In the genomic region with DNA sequence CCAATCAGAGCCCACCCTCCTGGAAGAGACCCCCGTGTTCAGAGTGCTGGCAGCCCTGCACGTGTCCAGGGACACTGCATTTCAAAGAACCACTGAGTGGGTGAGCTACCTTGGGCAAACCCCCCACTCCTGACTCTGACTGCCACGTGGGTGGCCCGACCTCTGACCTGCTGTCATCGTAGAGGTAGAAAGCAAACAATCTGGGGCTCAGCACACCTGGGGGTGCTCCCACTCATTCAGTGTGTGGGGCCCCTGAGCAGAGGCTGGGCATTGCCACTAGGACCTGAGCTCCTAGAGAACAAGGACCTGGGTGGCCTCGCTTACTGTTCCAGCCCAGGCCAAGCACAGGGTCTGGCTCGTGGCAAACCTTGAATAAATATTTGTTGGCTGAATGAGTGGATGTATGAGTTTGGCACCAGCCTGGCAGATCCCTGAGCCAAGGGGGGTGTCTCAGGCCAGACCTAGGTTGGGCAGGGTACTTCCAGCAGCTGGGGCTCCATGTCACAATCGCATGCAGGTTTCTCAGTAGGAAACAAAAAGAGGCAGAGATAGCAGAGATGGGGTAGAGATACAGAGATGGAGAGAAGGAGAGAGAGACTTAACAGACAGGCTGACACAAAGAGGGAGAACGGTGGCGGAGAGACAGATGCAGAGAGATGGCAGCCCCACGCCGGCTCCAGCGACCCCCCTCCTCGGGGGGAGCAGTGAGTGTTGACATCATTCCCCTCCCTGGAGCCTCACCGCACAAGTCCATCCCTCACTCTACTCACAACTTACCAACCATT, we compare ENCODE assay signal across 10 cellular contexts. TPM values are rescaled to one million over a fixed set of nuclear protein-coding genes. Genes with fewer than 3 reads are reported as not detected.
DNase-seq lines count a peak whose midpoint lies in the region; ATAC-seq and TF ChIP-seq lines count a peak whose summit lies in the region.
"Had no signal": no experiment of that assay in that cellular context is flagged by ENCODE, and none has a peak within 500 bp of the region (broad histone marks: within the 10 kb centered on the region; RNA-seq: fewer than 3 reads in every experiment).

No MANE protein-coding gene starts in this region.

- no peak overlapping the region for H3T11ph ChIP-seq in H9 (ENCODE audit: low read length)

- H3K27me3 ChIP-seq in CD8-positive, alpha-beta memory T cell (ENCODE audit: insufficient read depth, low read length, poor library complexity, severe bottlenecking): no peaks in the 10 kb centered on the region
- no peaks in the 10 kb centered on the region for H3K27me3 ChIP-seq in H9 (ENCODE audit: insufficient read depth, low read length)

- no peaks in the 10 kb centered on the region for H3K36me3 ChIP-seq in CD8-positive, alpha-beta memory T cell (ENCODE audit: insufficient read depth, low read length)

- no peak overlapping the region for H3K14ac ChIP-seq in H9 (ENCODE audit: insufficient read depth, low read length)

- peaks cover 0 to 1% (median 0%) of the 10 kb centered on the region in 3 donors for H3K36me3 Mint-ChIP-seq in CD8-positive, alpha-beta memory T cell
- H3K36me3 Mint-ChIP-seq in H9 (ENCODE audit: insufficient read depth in 1 of 3, low read depth in 3 of 3): no peaks in the 10 kb centered on the region
- no peaks in the 10 kb centered on the region for H3K36me3 Mint-ChIP-seq in activated naive CD8-positive, alpha-beta T cell treated with anti-CD3 and anti-CD28 coated beads, Interleukin-2, amount 50 U/mL, for 24 hours (ENCODE audit: low read depth)
- no peaks in the 10 kb centered on the region for H3K36me3 Mint-ChIP-seq in natural killer cell treated with Interleukin-12 subunit alpha and Interleukin-12 subunit beta and Interleukin-15 and Interleukin-18, amount 100 ng/mL, for 72 hours

- H3K4me1 Mint-ChIP-seq in CD8-positive, alpha-beta memory T cell: peaks cover 13 to 17% (median 13%) of the 10 kb centered on the region in 3 donors
- H3K4me1 Mint-ChIP-seq in H9: peaks cover 3 to 16% of the 10 kb centered on the region in 2 experiments; a peak in 3 of 4 replicates
- H3K4me1 Mint-ChIP-seq in activated naive CD8-positive, alpha-beta T cell treated with anti-CD3 and anti-CD28 coated beads, Interleukin-2, amount 50 U/mL, for 24 hours: peaks cover 19% of the 10 kb centered on the region
- peaks cover 28 to 31% of the 10 kb centered on the region in 2 donors for H3K4me1 Mint-ChIP-seq in natural killer cell treated with Interleukin-12 subunit alpha and Interleukin-12 subunit beta and Interleukin-15 and Interleukin-18, amount 100 ng/mL, for 72 hours (ENCODE audit: low read depth in 2 of 2)

- peak overlapping the region in 5 of 7 donors; percentile 4 to 67 (median 63) for H3K4me3 Mint-ChIP-seq in CD8-positive, alpha-beta memory T cell
- no peak overlapping the region for H3K4me3 Mint-ChIP-seq in H9
- H3K4me3 Mint-ChIP-seq in activated naive CD8-positive, alpha-beta T cell treated with anti-CD3 and anti-CD28 coated beads, Interleukin-2, amount 50 U/mL, for 24 hours: peak overlapping the region; percentile 3
- peak overlapping the region; percentile 59 for H3K4me3 Mint-ChIP-seq in natural killer cell treated with Interleukin-12 subunit alpha and Interleukin-12 subunit beta and Interleukin-15 and Interleukin-18, amount 100 ng/mL, for 72 hours

- no peak for ATAC-seq in activated naive CD8-positive, alpha-beta T cell treated with anti-CD3 and anti-CD28 coated beads, Interleukin-2, amount 50 U/mL, for 24 hours
- ATAC-seq in natural killer cell treated with Interleukin-12 subunit alpha and Interleukin-12 subunit beta and Interleukin-15 and Interleukin-18, amount 100 ng/mL, for 72 hours: peak in 1 of 2 donors; percentile 1
- ATAC-seq in HG03565 (IDR thresholded peaks at IDR 0.05; ENCODE audit: unreplicated experiment): no peak

- no peaks in the 10 kb centered on the region for H3K79me1 ChIP-seq in H9 (ENCODE audit: insufficient read depth, low read depth, low read length, poor library complexity, severe bottlenecking)

- no peak overlapping the region for H2AFZ ChIP-seq in H9 (ENCODE audit: low read length)

- H3K56ac ChIP-seq in H9 (ENCODE audit: insufficient read length, low read depth, low read length): no peak overlapping the region

- no peaks in the 10 kb centered on the region for H3K79me2 ChIP-seq in H9 (ENCODE audit: insufficient read depth, low read length)

- no peaks in the 10 kb centered on the region for H4K20me1 ChIP-seq in H9 (ENCODE audit: control insufficient read depth, insufficient read depth, insufficient read length)

- no peak overlapping the region for H3K9ac ChIP-seq in H9 (ENCODE audit: extremely low read depth, insufficient read length, low read length)

- no peak overlapping the region for H3K4ac ChIP-seq in H9 (ENCODE audit: low read depth, low read length)

- H3K4me3 ChIP-seq in CD8-positive, alpha-beta memory T cell (ENCODE audit: low read length): no peak overlapping the region

- no peak overlapping the region for H2BK120ac ChIP-seq in H9 (ENCODE audit: low read depth, low read length, poor library complexity, severe bottlenecking)

- no peak overlapping the region for H3K4me2 ChIP-seq in H9 (ENCODE audit: insufficient read depth, insufficient read length, low read length)

- POLR2A ChIA-PET in CD8-positive, alpha-beta memory T cell (lab: Charles Lee): no interaction called here

- peaks cover 2 to 4% of the 10 kb centered on the region in 2 donors for H3K27me3 Mint-ChIP-seq in CD8-positive, alpha-beta memory T cell
- H3K27me3 Mint-ChIP-seq in H9 (ENCODE audit: low read depth): peaks cover 6% of the 10 kb centered on the region
- no peaks in the 10 kb centered on the region for H3K27me3 Mint-ChIP-seq in activated naive CD8-positive, alpha-beta T cell treated with anti-CD3 and anti-CD28 coated beads, Interleukin-2, amount 50 U/mL, for 24 hours
- H3K27me3 Mint-ChIP-seq in natural killer cell treated with Interleukin-12 subunit alpha and Interleukin-12 subunit beta and Interleukin-15 and Interleukin-18, amount 100 ng/mL, for 72 hours: no peaks in the 10 kb centered on the region

- H2BK20ac ChIP-seq in H9 (ENCODE audit: low read depth, low read length, poor library complexity, severe bottlenecking): no peak overlapping the region

- H3K9me3 ChIP-seq in CD8-positive, alpha-beta memory T cell (ENCODE audit: low read length): no peaks in the 10 kb centered on the region
- no peaks in the 10 kb centered on the region for H3K9me3 ChIP-seq in H9 (ENCODE audit: control insufficient read depth, low read depth, low read length)

- WGBS in H9 (ENCODE audit: extremely low coverage, insufficient read length, low lambda C conversion rate): no CpG with 5 or more reads among the region's 15 CpGs

- H3K18ac ChIP-seq in H9 (ENCODE audit: insufficient read length, low read depth, low read length): no peak overlapping the region

- no peak overlapping the region for H2BK5ac ChIP-seq in H9 (ENCODE audit: insufficient read length, low read length)

- no peaks in the 10 kb centered on the region for H3K23me2 ChIP-seq in H9 (ENCODE audit: insufficient read length, low read depth, low read length, poor library complexity, severe bottlenecking)

- H3K9me3 Mint-ChIP-seq in CD8-positive, alpha-beta memory T cell: no peaks in the 10 kb centered on the region
- no peaks in the 10 kb centered on the region for H3K9me3 Mint-ChIP-seq in H9
- no peaks in the 10 kb centered on the region for H3K9me3 Mint-ChIP-seq in activated naive CD8-positive, alpha-beta T cell treated with anti-CD3 and anti-CD28 coated beads, Interleukin-2, amount 50 U/mL, for 24 hours
- H3K9me3 Mint-ChIP-seq in natural killer cell treated with Interleukin-12 subunit alpha and Interleukin-12 subunit beta and Interleukin-15 and Interleukin-18, amount 100 ng/mL, for 72 hours: no peaks in the 10 kb centered on the region

- no peak overlapping the region for H4K8ac ChIP-seq in H9 (replicated peaks; ENCODE audit: insufficient read length, low read depth, low read length)

- DNase-seq in CD8-positive, alpha-beta memory T cell: no peak
- no peak for DNase-seq in H9
- DNase-seq in activated naive CD8-positive, alpha-beta T cell treated with anti-CD3 and anti-CD28 coated beads, Interleukin-2, amount 50 U/mL, for 24 hours: no peak
- DNase-seq in natural killer cell treated with Interleukin-12 subunit alpha and Interleukin-12 subunit beta and Interleukin-15 and Interleukin-18, amount 100 ng/mL, for 72 hours (ENCODE audit: low spot score): no peak
- DNase-seq in SK-N-DZ (ENCODE audit: low spot score): no peak
- DNase-seq in CD1c-positive myeloid dendritic cell (ENCODE audit: extremely low spot score): no peak
- DNase-seq: cerebellar nuclear complex, T1000 had no signal

- no peak overlapping the region for H4K91ac ChIP-seq in H9 (ENCODE audit: insufficient read length, low read depth, low read length)

- no peak overlapping the region for H2AK5ac ChIP-seq in H9 (ENCODE audit: insufficient read length, low read length)

- CTCF ChIA-PET in CD8-positive, alpha-beta memory T cell (lab: Charles Lee): interaction anchor here (1.3 kb wide), 1 partner anchor 67 kb away, joined by 4 read pairs; no protein-coding TSS in a partner anchor

- H3K23ac ChIP-seq in H9 (ENCODE audit: insufficient read length, low read depth, low read length): no peak overlapping the region

- no peak overlapping the region for H2BK15ac ChIP-seq in H9 (ENCODE audit: low read depth, low read length)

- H3K27ac ChIP-seq in CD8-positive, alpha-beta memory T cell (ENCODE audit: low read depth, low read length): peak overlapping the region; percentile 71
- no peak overlapping the region for H3K27ac ChIP-seq in H9 (ENCODE audit: insufficient read length, low read depth, low read length)

- H3K4me1 ChIP-seq in CD8-positive, alpha-beta memory T cell (ENCODE audit: insufficient read depth, low read length): peaks cover 13% of the 10 kb centered on the region
- H3K4me1 ChIP-seq in H9 (ENCODE audit: insufficient read depth, low read length): no peaks in the 10 kb centered on the region

- no peak for TF ChIP-seq CTCF in H9 (conservative IDR thresholded peaks at IDR 0.05)

- H2BK12ac ChIP-seq in H9 (ENCODE audit: insufficient read length, low read depth, low read length): no peak overlapping the region

- no peak overlapping the region for H4K5ac ChIP-seq in H9 (ENCODE audit: insufficient read length, low read depth, low read length)

- H3K27ac Mint-ChIP-seq in CD8-positive, alpha-beta memory T cell: peak overlapping the region; percentile 38 to 94 (median 84)
- peak overlapping the region in 2 of 3 experiments; percentile 13 to 30; a peak in 3 of 7 replicates for H3K27ac Mint-ChIP-seq in H9
- peak overlapping the region; percentile 76 for H3K27ac Mint-ChIP-seq in activated naive CD8-positive, alpha-beta T cell treated with anti-CD3 and anti-CD28 coated beads, Interleukin-2, amount 50 U/mL, for 24 hours
- H3K27ac Mint-ChIP-seq in natural killer cell treated with Interleukin-12 subunit alpha and Interleukin-12 subunit beta and Interleukin-15 and Interleukin-18, amount 100 ng/mL, for 72 hours: peak overlapping the region; percentile 82 to 95

RNA-seq across cellular contexts. Expression of a gene that starts 5.4 kb away (rescaled TPM):
- total RNA-seq in CD8-positive, alpha-beta memory T cell: not detected
- polyA plus RNA-seq in CD8-positive, alpha-beta memory T cell: not detected
- total RNA-seq in H9 (2021): 0.72 TPM in 1 of 2 replicates, not detected in the other
- total RNA-seq in natural killer cell treated with Interleukin-12 subunit alpha and Interleukin-12 subunit beta and Interleukin-15 and Interleukin-18, amount 100 ng/mL, for 72 hours: not detected
- polyA plus RNA-seq in SK-N-DZ (2014; cell fraction: cytosol; rRNA removed): 0.14 TPM in 1 of 2 replicates, not detected in the other
- polyA plus RNA-seq in SK-N-DZ (2014; cell fraction: nucleus; rRNA removed): not detected in 2 replicates

RNA-seq across cellular contexts. Expression of a gene that starts 21.1 kb away (rescaled TPM):
- not detected for total RNA-seq in CD8-positive, alpha-beta memory T cell
- not detected for polyA plus RNA-seq in CD8-positive, alpha-beta memory T cell
- 0.46 and 0.64 TPM in 2 replicates for total RNA-seq in H9 (2021)
- 10 to 100 TPM; 25.4 to 28.9 TPM for total RNA-seq in natural killer cell treated with Interleukin-12 subunit alpha and Interleukin-12 subunit beta and Interleukin-15 and Interleukin-18, amount 100 ng/mL, for 72 hours
- polyA plus RNA-seq in SK-N-DZ (2014; cell fraction: cytosol; rRNA removed): not detected in 2 replicates
- polyA plus RNA-seq in SK-N-DZ (2014; cell fraction: nucleus; rRNA removed): not detected in 2 replicates
- total RNA-seq: kidney epithelial cell had no signal

RNA-seq across cellular contexts. Expression of a gene that starts 46.4 kb away (rescaled TPM):
- 10 to 100 TPM; 50.2 to 53.0 TPM for total RNA-seq in CD8-positive, alpha-beta memory T cell
- polyA plus RNA-seq in CD8-positive, alpha-beta memory T cell: 29.7 TPM
- total RNA-seq in H9 (2021): 25.7 and 29.9 TPM in 2 replicates
- 10 to 100 TPM; 33.7 to 65.3 TPM for total RNA-seq in natural killer cell treated with Interleukin-12 subunit alpha and Interleukin-12 subunit beta and Interleukin-15 and Interleukin-18, amount 100 ng/mL, for 72 hours
- polyA plus RNA-seq in SK-N-DZ (2014; cell fraction: cytosol; rRNA removed): 72.4 and 75.6 TPM in 2 replicates
- polyA plus RNA-seq in SK-N-DZ (2014; cell fraction: nucleus; rRNA removed): 225 and 228 TPM in 2 replicates

Comparison
In these comparisons a context has a peak if more than half of its experiments do, and no peak if none do; other contexts are left out.
1. H3K27ac Mint-ChIP-seq: peak in every context shown above with its lines; median percentile 88 in natural killer cell treated with Interleukin-12 subunit alpha and Interleukin-12 subunit beta and Interleukin-15 and Interleukin-18, amount 100 ng/mL, for 72 hours; 84 in CD8-positive, alpha-beta memory T cell; 76 in activated naive CD8-positive, alpha-beta T cell treated with anti-CD3 and anti-CD28 coated beads, Interleukin-2, amount 50 U/mL, for 24 hours; 22 in H9.
2. H3K4me3 Mint-ChIP-seq: peak in CD8-positive, alpha-beta memory T cell (5 of 7), activated naive CD8-positive, alpha-beta T cell treated with anti-CD3 and anti-CD28 coated beads, Interleukin-2, amount 50 U/mL, for 24 hours (single experiment) and natural killer cell treated with Interleukin-12 subunit alpha and Interleukin-12 subunit beta and Interleukin-15 and Interleukin-18, amount 100 ng/mL, for 72 hours (single experiment); none in H9 (0 of 2).
3. RNA of a gene that starts 21.1 kb away (total RNA-seq): 25.4 to 28.9 TPM in natural killer cell treated with Interleukin-12 subunit alpha and Interleukin-12 subunit beta and Interleukin-15 and Interleukin-18, amount 100 ng/mL, for 72 hours; 0.46 to 0.64 TPM in H9 and not detected in CD8-positive, alpha-beta memory T cell; every median in the first group is over 10 times any median in the second.